Comparison of ENCODE assay signal across 8 cellular contexts in genomic region chr3:119295816-119296484, GRCh38. TPM values are rescaled to one million over a fixed set of nuclear protein-coding genes. Genes with fewer than 3 reads are reported as not detected.
A peak's percentile ranks its signal among the peaks of the same experiment; 100 is the strongest.
DNase-seq lines count a peak whose midpoint lies in the region; ATAC-seq, FAIRE-seq and TF ChIP-seq lines count a peak whose summit lies in the region.

No MANE protein-coding gene starts in this region.

- peaks cover 0 to 18% (median 9%) of the 10 kb centered on the region in 4 donors for H3K4me1 ChIP-seq in liver (ENCODE audit: control insufficient read depth in 4 of 4, insufficient read depth in 4 of 4, low read length in 3 of 4)
- H3K4me1 ChIP-seq in HepG2 (ENCODE audit: insufficient read depth, low read length) = peaks cover 24% of the 10 kb centered on the region
- peaks cover 32% of the 10 kb centered on the region for H3K4me1 ChIP-seq in adipocyte (ENCODE audit: control insufficient read depth, insufficient read depth, low read length)

- POLR2A ChIA-PET in HepG2 (lab: Yijun Ruan, JAX) = no interaction called here

- no peaks in the 10 kb centered on the region for H3K36me3 ChIP-seq in liver (ENCODE audit: control insufficient read depth in 4 of 4, insufficient read depth in 3 of 4, low read depth in 1 of 4, low read length in 3 of 4)
- H3K36me3 ChIP-seq in HepG2 (replicated peaks in 1 of 2; ENCODE audit: control insufficient read depth in 1 of 2, insufficient read depth in 2 of 2, low read length in 2 of 2) = no peaks in the 10 kb centered on the region
- H3K36me3 ChIP-seq in adipocyte (ENCODE audit: control insufficient read depth, insufficient read depth, low read length, severe bottlenecking) = no peaks in the 10 kb centered on the region

- 71% methylated on average over 6 of the region's 6 CpGs for WGBS in liver
- WGBS in HepG2 (ENCODE audit: low lambda C conversion rate) = 10% methylated on average over 6 of the region's 6 CpGs

- CTCF ChIA-PET in HepG2 (lab: Yijun Ruan, JAX; ENCODE audit: low intra/inter-chr PET ratio, low total read pairs) = no interaction called here

- TF ChIP-seq RAD21 in liver (IDR thresholded peaks at IDR 0.05) (no peak), HepG2 (CRISPR knock-in tag; IDR thresholded peaks at IDR 0.05) (no peak)

- no peak for FAIRE-seq in HepG2 (lab: Jason Lieb, UNC)

- H3K79me2 ChIP-seq in HepG2 (ENCODE audit: insufficient read depth, low read length) = no peaks in the 10 kb centered on the region

- no peaks in the 10 kb centered on the region for H3K27me3 ChIP-seq in liver (ENCODE audit: control insufficient read depth in 4 of 4, insufficient read depth in 4 of 4, low read length in 3 of 4)
- peaks cover 2 to 53% of the 10 kb centered on the region in 2 experiments; a peak in 4 of 5 replicates for H3K27me3 ChIP-seq in HepG2 (ENCODE audit: control insufficient read depth in 1 of 2, insufficient read depth in 2 of 2, low read length in 2 of 2)
- H3K27me3 ChIP-seq in adipocyte (replicated peaks; ENCODE audit: control insufficient read depth, insufficient read depth, low read length) = no peaks in the 10 kb centered on the region

- no peak for TF ChIP-seq EP300 in HepG2 (IDR thresholded peaks at IDR 0.05; ENCODE audit: low read depth in 2 of 2, low read length in 2 of 2)
- TF ChIP-seq EP300 in HepG2 (CRISPR knock-in tag; IDR thresholded peaks at IDR 0.05; ENCODE audit: borderline replicate concordance) = no peak

- H3K4me3 ChIP-seq in liver (ENCODE audit: low read depth in 1 of 3, low read length in 3 of 3) (peak overlapping the region in 2 of 3 donors; percentile 6 to 61), HepG2 (replicated peaks in 1 of 3; ENCODE audit: insufficient read depth in 1 of 3, low read depth in 2 of 3, low read length in 3 of 3) (no peak overlapping the region), adipocyte (ENCODE audit: low read length) (peak overlapping the region; percentile 95)

- no peak for ATAC-seq in HepG2
- no peak for ATAC-seq in GM18870 (IDR thresholded peaks at IDR 0.05; ENCODE audit: unreplicated experiment)

- no peaks in the 10 kb centered on the region for H3K9me3 ChIP-seq in liver (ENCODE audit: control insufficient read depth in 4 of 4, low read length in 3 of 4)
- H3K9me3 ChIP-seq in HepG2 (ENCODE audit: low read length) = no peaks in the 10 kb centered on the region
- no peaks in the 10 kb centered on the region for H3K9me3 ChIP-seq in adipocyte (ENCODE audit: control insufficient read depth, low read length)

- in situ Hi-C loops in HepG2 (cut with HindIII; ENCODE audit: extremely low pct_ligation_motif_present, low pct_unique_long_range_greater_than_20kb) = no loop called here

- intact Hi-C loops in HepG2 (cut with micrococcal nuclease; ENCODE audit: unreplicated experiment) = no loop called here

- H2AFZ ChIP-seq in HepG2 (ENCODE audit: low read length) = no peak overlapping the region

- DNase-seq in HepG2 (ENCODE audit: low spot score) (no peak), adipocyte (ENCODE audit: low read depth) (peak; percentile 42), medulla oblongata (ENCODE audit: extremely low spot score) (peak; percentile 46), iPS-NIHi7 (ENCODE audit: extremely low spot score) (no peak), H4 (ENCODE audit: low spot score) (no peak)
- no peak for DNase-seq in activated effector memory CD4-positive, alpha-beta T cell treated with anti-CD3 and anti-CD28 coated beads, Interleukin-2, amount 50 U/mL, for 16 hours

- H3K9ac ChIP-seq in liver (ENCODE audit: low read depth in 1 of 2, low read length in 2 of 2) (no peak overlapping the region), HepG2 (ENCODE audit: insufficient read depth, low read depth, low read length) (no peak overlapping the region), adipocyte (ENCODE audit: low read length) (peak overlapping the region; percentile 84)

- H3K27ac ChIP-seq in liver (ENCODE audit: low read depth in 1 of 2, low read length in 2 of 2) (no peak overlapping the region), HepG2 (ENCODE audit: extremely low read length, insufficient read depth, low read length) (no peak overlapping the region)

- no peak overlapping the region for H3K4me2 ChIP-seq in HepG2 (ENCODE audit: low read depth, low read length)

- TF ChIP-seq CTCF in liver (IDR thresholded peaks at IDR 0.05; ENCODE audit: low read depth, low read length, missing input control) = no peak
- no peak for TF ChIP-seq CTCF in HepG2 (CRISPR knock-in tag; IDR thresholded peaks at IDR 0.05)

- no peaks in the 10 kb centered on the region for H4K20me1 ChIP-seq in HepG2 (ENCODE audit: insufficient read depth, low read length)

- no TSS peak for BruUV-seq in HepG2 (replicated peaks; lab: Mats Ljungman, UMichigan)

- TF ChIP-seq POLR2A in HepG2 (IDR thresholded peaks at IDR 0.05; ENCODE audit: insufficient read depth in 1 of 2, low read depth in 2 of 2, low read length in 2 of 2) = no peak

TF ChIP-seq in HepG2, 621 proteins besides CTCF, POLR2A, EP300 and RAD21:
- TF ChIP-seq BRF2 (CRISPR knock-in tag; IDR thresholded peaks at IDR 0.05) = no peak
- no peak for TF ChIP-seq HMG20A (CRISPR knock-in tag; IDR thresholded peaks at IDR 0.05; ENCODE audit: borderline replicate concordance)
- TF ChIP-seq ZNF160 (CRISPR knock-in tag; IDR thresholded peaks at IDR 0.05) = no peak
- TF ChIP-seq CBX2 (IDR thresholded peaks at IDR 0.05; ENCODE audit: low read depth, low read length) = no peak
- TF ChIP-seq CBX2 (CRISPR knock-in tag; IDR thresholded peaks at IDR 0.05; ENCODE audit: low read depth) = no peak
- TF ChIP-seq MAFK (conservative IDR thresholded peaks at IDR 0.05 in 1 of 2, IDR thresholded peaks at IDR 0.05 in 1 of 2; ENCODE audit: low read length in 2 of 2) = no peak

RNA-seq across cellular contexts. Expression of gene ARHGAP31, which starts 1.8 kb away (rescaled TPM):
- 1 to 10 TPM; 3.6 to 4.6 TPM for total RNA-seq in liver
- polyA plus RNA-seq in liver = 1 to 10 TPM in 1 of 2 donors, under 1 TPM in 1; 0.99 to 1.5 TPM
- total RNA-seq in HepG2 (2016; rRNA removed; fragmentation: Illumina TruSeq; extraction: Trizol) = not detected in 2 replicates
- total RNA-seq in HepG2 (2016; cell fraction: cytosol; rRNA removed; fragmentation: Illumina TruSeq; extraction: Trizol; ENCODE audit: low read depth) = not detected in 2 replicates
- not detected in 2 replicates for total RNA-seq in HepG2 (2016; cell fraction: insoluble cytoplasmic fraction; rRNA removed; fragmentation: Illumina TruSeq; extraction: Trizol)
- not detected in 2 replicates for total RNA-seq in HepG2 (2016; cell fraction: membrane; rRNA removed; fragmentation: Illumina TruSeq; extraction: Trizol)
- not detected in 2 replicates for total RNA-seq in HepG2 (2016; cell fraction: nucleus; rRNA removed; fragmentation: Illumina TruSeq; extraction: Trizol)
- not detected in 2 replicates for polyA plus RNA-seq in HepG2 (2011; rRNA removed)
- under 0.01 TPM in 1 of 2 replicates, not detected in the other for polyA plus RNA-seq in HepG2 (2011; cell fraction: cytosol; rRNA removed)
- not detected in 2 replicates for polyA plus RNA-seq in HepG2 (2011; cell fraction: nucleus; rRNA removed)
- polyA plus RNA-seq in HepG2 (2012) = 0.04 and 0.09 TPM in 2 replicates
- not detected in 2 replicates for polyA plus RNA-seq in HepG2 (2016; cell fraction: cytosol; fragmentation: Illumina TruSeq; extraction: Trizol; ENCODE audit: low read depth)
- not detected in 2 replicates for polyA plus RNA-seq in HepG2 (2016; cell fraction: insoluble cytoplasmic fraction; fragmentation: Illumina TruSeq; extraction: Trizol; ENCODE audit: low read depth)
- not detected in 2 replicates for polyA plus RNA-seq in HepG2 (2016; cell fraction: membrane; fragmentation: Illumina TruSeq; extraction: Trizol; ENCODE audit: low read depth)
- polyA plus RNA-seq in HepG2 (2016; cell fraction: nucleus; fragmentation: Illumina TruSeq; extraction: Trizol; ENCODE audit: insufficient read depth, low read depth) = not detected in 2 replicates
- 0.12 TPM in 1 of 2 replicates, not detected in the other for polyA minus RNA-seq in HepG2 (2011; rRNA and poly(A)+ RNA removed; ENCODE audit: low replicate concordance)
- not detected in 2 replicates for polyA minus RNA-seq in HepG2 (2011; cell fraction: cytosol; rRNA and poly(A)+ RNA removed)
- polyA minus RNA-seq in HepG2 (2011; cell fraction: nucleus; rRNA and poly(A)+ RNA removed) = not detected in 2 replicates
- 4.5 and 6.9 TPM in 2 replicates for total RNA-seq in H4 (2014; rRNA removed; shearing (Covaris generic))

RNA-seq across cellular contexts. Expression of gene B4GALT4, which starts 55.3 kb away (rescaled TPM):
- total RNA-seq in liver (10 to 100 TPM in 1 of 2 donors, 1 to 10 TPM in 1; 9.3 to 14.6 TPM), HepG2 (2016; rRNA removed; fragmentation: Illumina TruSeq; extraction: Trizol) (23.8 and 29.0 TPM in 2 replicates)
- polyA plus RNA-seq in liver (10 to 100 TPM; 10.0 to 10.9 TPM), HepG2 (2011; rRNA removed) (15.1 and 16.9 TPM in 2 replicates)
- total RNA-seq in HepG2 (2016; cell fraction: cytosol; rRNA removed; fragmentation: Illumina TruSeq; extraction: Trizol; ENCODE audit: low read depth) = 11.4 and 13.3 TPM in 2 replicates
- 25.1 and 29.6 TPM in 2 replicates for total RNA-seq in HepG2 (2016; cell fraction: insoluble cytoplasmic fraction; rRNA removed; fragmentation: Illumina TruSeq; extraction: Trizol)
- 21.4 and 30.8 TPM in 2 replicates for total RNA-seq in HepG2 (2016; cell fraction: membrane; rRNA removed; fragmentation: Illumina TruSeq; extraction: Trizol)
- total RNA-seq in HepG2 (2016; cell fraction: nucleus; rRNA removed; fragmentation: Illumina TruSeq; extraction: Trizol) = 21.6 and 24.4 TPM in 2 replicates
- polyA plus RNA-seq in HepG2 (2011; cell fraction: cytosol; rRNA removed) = 10.2 and 12.6 TPM in 2 replicates
- 7.1 and 9.0 TPM in 2 replicates for polyA plus RNA-seq in HepG2 (2011; cell fraction: nucleus; rRNA removed)
- 22.2 and 27.7 TPM in 2 replicates for polyA plus RNA-seq in HepG2 (2012)
- 10.6 and 14.6 TPM in 2 replicates for polyA plus RNA-seq in HepG2 (2016; cell fraction: cytosol; fragmentation: Illumina TruSeq; extraction: Trizol; ENCODE audit: low read depth)
- 21.5 and 23.8 TPM in 2 replicates for polyA plus RNA-seq in HepG2 (2016; cell fraction: insoluble cytoplasmic fraction; fragmentation: Illumina TruSeq; extraction: Trizol; ENCODE audit: low read depth)
- polyA plus RNA-seq in HepG2 (2016; cell fraction: membrane; fragmentation: Illumina TruSeq; extraction: Trizol; ENCODE audit: low read depth) = 17.0 and 23.1 TPM in 2 replicates
- polyA plus RNA-seq in HepG2 (2016; cell fraction: nucleus; fragmentation: Illumina TruSeq; extraction: Trizol; ENCODE audit: insufficient read depth, low read depth) = 29.4 and 32.1 TPM in 2 replicates
- polyA minus RNA-seq in HepG2 (2011; rRNA and poly(A)+ RNA removed; ENCODE audit: low replicate concordance) = 6.9 and 18.7 TPM in 2 replicates
- polyA minus RNA-seq in HepG2 (2011; cell fraction: cytosol; rRNA and poly(A)+ RNA removed) = 11.5 and 13.3 TPM in 2 replicates
- polyA minus RNA-seq in HepG2 (2011; cell fraction: nucleus; rRNA and poly(A)+ RNA removed) = 18.5 and 22.9 TPM in 2 replicates
- 25.3 and 30.5 TPM in 2 replicates for total RNA-seq in H4 (2014; rRNA removed; shearing (Covaris generic))

Comparison
In these comparisons a context has a peak if more than half of its experiments do, and no peak if none do; other contexts are left out.
1. H3K4me3 ChIP-seq: peak in liver (2 of 3) and adipocyte (single experiment); none in HepG2 (0 of 3).
2. DNase-seq: peak in adipocyte (single experiment) and medulla oblongata (single experiment); none in HepG2 (single experiment), iPS-NIHi7 (single experiment), H4 (single experiment) and activated effector memory CD4-positive, alpha-beta T cell treated with anti-CD3 and anti-CD28 coated beads, Interleukin-2, amount 50 U/mL, for 16 hours (single experiment).